ENCODE assay signal across 8 cellular contexts in the genomic region with DNA sequence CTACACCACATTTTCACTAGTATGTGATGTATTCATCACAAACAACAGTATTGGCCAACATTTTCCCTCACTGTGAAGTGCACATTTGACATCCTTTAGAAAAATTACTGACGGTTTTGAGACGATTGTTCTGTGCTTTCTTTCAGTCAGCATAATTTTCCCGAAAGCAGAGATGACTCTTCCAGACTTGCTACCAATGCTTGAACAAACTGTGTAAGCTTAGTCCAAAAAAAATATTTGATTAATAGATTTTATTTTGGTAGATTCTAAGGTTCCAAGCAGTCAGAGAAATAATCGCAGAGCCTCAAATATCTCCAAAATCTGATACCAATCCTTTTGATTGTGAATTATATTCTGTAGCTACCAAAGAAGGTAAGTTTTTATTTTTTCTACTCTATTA.
"Had no signal": no experiment of that assay in that cellular context is flagged by ENCODE, and none has a peak within 500 bp of the region (broad histone marks: within the 10 kb centered on the region; RNA-seq: fewer than 3 reads in every experiment).

No MANE protein-coding gene starts in this region.

- H3K27ac ChIP-seq: GM23248, HL-60 had no signal

- ATAC-seq: K562 had no signal

- FAIRE-seq: K562 had no signal

- DNase-seq: GM23248, GOT3, H9, HCEC 1CT, IMR-90, KG1 had no signal

- H2AFZ ChIP-seq: GM23248 had no signal

- H3K9ac ChIP-seq: GM23248 had no signal

- H3K4me3 ChIP-seq: GM23248, K562 had no signal
